Comparison of ENCODE assay signal across 1 cellular context in genomic region chr16:67100569-67101300, GRCh38.
TF ChIP-seq lines count a peak whose summit lies in the region.

No MANE protein-coding gene starts in this region.

TF ChIP-seq in GM23338, 12 proteins besides CTCF, POLR2A, EP300 and RAD21 (continued from another document):
- TF ChIP-seq ZNF462 (CRISPR knock-in tag; IDR thresholded peaks at IDR 0.05), result no peak
- TF ChIP-seq ZNF114 (CRISPR knock-in tag; IDR thresholded peaks at IDR 0.05), result no peak
